In the genomic region with DNA sequence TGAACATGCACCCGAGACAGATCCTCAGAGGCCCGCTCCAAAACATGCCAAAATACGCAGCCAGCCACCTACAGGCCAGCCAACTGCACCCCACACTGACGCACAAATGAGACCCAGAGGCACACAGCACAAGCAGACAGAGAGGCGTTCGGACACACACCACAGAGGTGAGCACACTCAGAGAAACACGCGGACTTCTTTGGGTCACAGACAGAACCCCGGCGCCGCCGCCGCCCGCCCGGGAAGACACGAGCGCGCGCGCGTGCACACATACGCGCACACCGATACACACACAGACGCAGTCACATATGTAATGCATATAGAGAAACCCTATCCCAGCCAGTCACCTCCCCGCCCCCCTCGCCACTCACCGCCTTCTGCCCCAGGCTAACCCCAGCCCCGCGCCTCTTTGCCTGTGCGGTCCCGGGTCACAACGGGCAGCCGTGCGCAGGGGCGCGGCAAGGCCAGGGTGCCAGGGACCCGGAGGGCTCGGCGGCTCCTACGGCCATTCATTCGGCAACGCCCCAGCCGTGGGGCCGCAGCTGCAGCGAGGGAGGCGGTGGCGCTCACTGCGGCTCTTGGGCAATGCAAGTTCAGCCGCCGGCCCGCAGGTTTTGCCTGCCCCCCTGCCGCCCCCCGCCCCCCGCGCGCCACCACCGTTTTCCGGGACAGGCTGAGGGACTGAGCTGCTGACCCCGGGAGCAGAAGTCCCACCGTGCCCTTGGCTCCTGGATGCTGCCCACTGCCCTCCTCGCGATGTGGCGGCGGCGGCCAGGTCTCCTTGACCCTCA, we compare ENCODE assay signal across 8 cellular contexts. TPM values are rescaled to one million over a fixed set of nuclear protein-coding genes. Genes with fewer than 3 reads are reported as not detected.
DNase-seq lines count a peak whose midpoint lies in the region; ATAC-seq and TF ChIP-seq lines count a peak whose summit lies in the region.

No MANE protein-coding gene starts in this region.

- DNase-seq in NOMO-1 (lab: John Stamatoyannopoulos, UW; ENCODE audit: unreplicated experiment in 2 of 2) = peak; percentile 29 to 39
- DNase-seq in NOMO-1 treated with dmso at 0.1 percent for 144 hours (lab: John Stamatoyannopoulos, UW; ENCODE audit: unreplicated experiment) = no peak
- DNase-seq in Karpas-422 = peak; percentile 62
- DNase-seq in caudate nucleus (lab: John Stamatoyannopoulos, UW) = peak in 17 of 61 donors; percentile 0 to 50 (median 6)
- DNase-seq in left lobe of liver (ENCODE audit: low spot score) = peak; percentile 76
- peak in 2 of 3 experiments; percentile 30 to 37 for DNase-seq in stimulated activated CD4-positive, alpha-beta T cell treated with anti-CD3 and anti-CD28 coated beads, TNF-alpha, amount 100 ng/mL, for 4 hours (ENCODE audit: low read depth in 3 of 3)

- H3K4me2 ChIP-seq in Karpas-422 (ENCODE audit: low read depth, low read length, poor library complexity, severe bottlenecking) = peak overlapping the region; percentile 74

- H3K9me2 ChIP-seq in Karpas-422 (replicated peaks; ENCODE audit: insufficient read depth, low read length) = no peaks in the 10 kb centered on the region

- peak; percentile 72 for ATAC-seq in left lobe of liver
- ATAC-seq in GM21423 (IDR thresholded peaks at IDR 0.05; ENCODE audit: unreplicated experiment) = no peak

- H3K9ac ChIP-seq in Karpas-422 (ENCODE audit: low read length) = peak overlapping the region; percentile 71

- no peaks in the 10 kb centered on the region for H4K20me1 ChIP-seq in Karpas-422 (ENCODE audit: insufficient read depth, low read depth, low read length)

- H3K4me1 ChIP-seq in Karpas-422 (ENCODE audit: low read length) = peaks cover 58% of the 10 kb centered on the region

- no peaks in the 10 kb centered on the region for H3K9me3 ChIP-seq in Karpas-422 (ENCODE audit: low read length)

- H3K27me3 ChIP-seq in Karpas-422 (ENCODE audit: low read length) = peaks cover 3% of the 10 kb centered on the region; the same call in 1 of the 2 replicates

- no peaks in the 10 kb centered on the region for H3K36me3 ChIP-seq in Karpas-422 (ENCODE audit: insufficient read depth, low read length)

- H3K4me3 ChIP-seq in Karpas-422 (ENCODE audit: low read length) = peak overlapping the region; percentile 65

- TF ChIP-seq CTCF in VCaP (conservative IDR thresholded peaks at IDR 0.05) = no peak

- H2AFZ ChIP-seq in Karpas-422 (ENCODE audit: low read length) = peak overlapping the region; percentile 68; the same call in 1 of the 2 replicates

- no peaks in the 10 kb centered on the region for H3K79me2 ChIP-seq in Karpas-422 (ENCODE audit: low read length)

- H3K27ac ChIP-seq in Karpas-422 (ENCODE audit: low read length) = no peak overlapping the region
- peak overlapping the region; percentile 41 for H3K27ac ChIP-seq in VCaP
- H3K27ac ChIP-seq in caudate nucleus (ENCODE audit: low read depth, low read length) = peak overlapping the region; percentile 67

RNA-seq across cellular contexts. Expression of gene SEPTIN6, which starts 0.5 kb away (rescaled TPM):
- total RNA-seq in Karpas-422 (2014; rRNA removed; shearing (Covaris generic); ENCODE audit: low replicate concordance) = 20.2 and 23.2 TPM in 2 replicates
- 13.7 TPM for total RNA-seq in left lobe of liver
